ENCODE assay signal across 27 cellular contexts in the genomic region with DNA sequence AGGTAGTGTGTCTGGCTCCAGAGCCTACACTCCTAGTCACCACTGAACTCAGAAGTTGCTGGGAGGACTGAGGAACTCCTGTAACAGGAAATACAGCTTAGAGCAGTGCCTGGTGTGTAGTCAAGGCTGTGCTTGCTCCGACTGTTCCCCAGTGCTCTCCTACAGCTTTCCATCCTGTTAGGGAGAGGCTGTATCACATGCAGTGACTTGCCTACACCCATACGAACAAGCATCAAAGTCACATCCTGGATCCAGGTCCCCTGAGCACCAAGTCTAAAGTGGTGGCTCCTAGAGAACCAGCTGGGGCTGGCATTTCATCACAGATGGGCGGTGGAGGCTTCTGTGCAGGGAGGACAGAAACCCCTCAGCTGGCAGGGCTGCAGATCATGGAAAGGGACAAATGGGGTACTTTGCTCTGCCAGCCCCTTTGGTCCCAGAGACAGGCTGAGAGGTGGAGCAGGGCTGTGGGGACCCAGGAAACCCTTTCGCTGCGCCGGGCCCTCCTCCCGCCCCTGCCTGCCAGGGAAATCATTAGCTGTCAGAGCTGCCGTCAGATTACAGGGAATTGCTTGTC. TPM values are rescaled to one million over a fixed set of nuclear protein-coding genes. Genes with fewer than 3 reads are reported as not detected.
"Had no signal": no experiment of that assay in that cellular context is flagged by ENCODE, and none has a peak within 500 bp of the region (broad histone marks: within the 10 kb centered on the region; RNA-seq: fewer than 3 reads in every experiment).

No MANE protein-coding gene starts in this region.

- H3K4me3 ChIP-seq: cardiac muscle cell, left ventricle myocardium inferior, mucosa of descending colon, neural progenitor cell, ovary, right lobe of liver, smooth muscle cell, testis, upper lobe of left lung had no signal

- H3K4me1 Mint-ChIP-seq: neural progenitor cell; stimulated activated effector memory CD8-positive, alpha-beta T cell treated with anti-CD3 and anti-CD28 coated beads, Interleukin-12 subunit alpha, Interleukin-12 subunit beta, amount 100 ng/mL, for 72 hours had no signal

- H3K9me3 ChIP-seq: left ventricle myocardium inferior, mucosa of descending colon, ovary, right lobe of liver, testis, upper lobe of left lung had no signal

- DNase-seq: activated CD4-positive, alpha-beta T cell treated with anti-CD3 and anti-CD28 coated beads for 1 hour; activated CD4-positive, alpha-beta T cell treated with anti-CD3 and anti-CD28 coated beads, Interleukin-2, amount 50 U/mL, for 4 hours; dermis blood vessel endothelial cell; effector memory CD4-positive, alpha-beta T cell; kidney glomerular epithelial cell; left ventricle myocardium inferior; mesenchymal stem cell; mucosa of descending colon; naive thymus-derived CD4-positive, alpha-beta T cell; ovary; stimulated activated CD4-positive, alpha-beta T cell treated with anti-CD3 and anti-CD28 coated beads, Interleukin-4, amount 100 ng/mL, for 24 hours; T-helper 2 cell; testis; upper lobe of left lung had no signal

- H2AFZ ChIP-seq: neural progenitor cell had no signal

- H3K9me3 Mint-ChIP-seq: naive thymus-derived CD4-positive, alpha-beta T cell; stimulated activated effector memory CD8-positive, alpha-beta T cell treated with anti-CD3 and anti-CD28 coated beads, Interleukin-12 subunit alpha, Interleukin-12 subunit beta, amount 100 ng/mL, for 72 hours had no signal

- H3K4me3 Mint-ChIP-seq: activated naive CD8-positive, alpha-beta T cell; naive thymus-derived CD4-positive, alpha-beta T cell; neural progenitor cell; stimulated activated effector memory CD8-positive, alpha-beta T cell treated with anti-CD3 and anti-CD28 coated beads, Interleukin-12 subunit alpha, Interleukin-12 subunit beta, amount 100 ng/mL, for 72 hours had no signal

- H3K27ac Mint-ChIP-seq: neural progenitor cell; stimulated activated effector memory CD8-positive, alpha-beta T cell treated with anti-CD3 and anti-CD28 coated beads, Interleukin-12 subunit alpha, Interleukin-12 subunit beta, amount 100 ng/mL, for 72 hours had no signal

- H3K4me2 ChIP-seq: neural progenitor cell, smooth muscle cell had no signal

- H3K4me1 ChIP-seq: neural progenitor cell, right lobe of liver, testis had no signal

- H3K36me3 ChIP-seq: cardiac muscle cell, neural progenitor cell, ovary, right lobe of liver, upper lobe of left lung had no signal

- H3K36me3 Mint-ChIP-seq: activated naive CD8-positive, alpha-beta T cell; naive thymus-derived CD4-positive, alpha-beta T cell; neural progenitor cell; stimulated activated effector memory CD8-positive, alpha-beta T cell treated with anti-CD3 and anti-CD28 coated beads, Interleukin-12 subunit alpha, Interleukin-12 subunit beta, amount 100 ng/mL, for 72 hours had no signal

- H3K27me3 ChIP-seq: ovary, right lobe of liver, testis, upper lobe of left lung had no signal

- H3K27ac ChIP-seq: cardiac muscle cell, epithelial cell of prostate, left ventricle myocardium inferior, neural progenitor cell, ovary, right lobe of liver, testis, upper lobe of left lung, VCaP had no signal

- H3K9ac ChIP-seq: neural progenitor cell had no signal

- ATAC-seq: mucosa of descending colon; naive thymus-derived CD4-positive, alpha-beta T cell; right lobe of liver; stimulated activated effector memory CD8-positive, alpha-beta T cell treated with anti-CD3 and anti-CD28 coated beads, Interleukin-12 subunit alpha, Interleukin-12 subunit beta, amount 100 ng/mL, for 72 hours had no signal

RNA-seq across cellular contexts. Expression of a gene that starts 7.7 kb away (rescaled TPM):
- total RNA-seq: activated CD8-positive, alpha-beta memory T cell treated with anti-CD3 and anti-CD28 coated beads for 36 hours; chondrocyte; dermis blood vessel endothelial cell; fibroblast of lung; frontal cortex; mucosa of descending colon; naive thymus-derived CD4-positive, alpha-beta T cell; ovary; pulmonary artery endothelial cell; right lobe of liver; smooth muscle cell; upper lobe of left lung had no signal

RNA-seq across cellular contexts. Expression of a gene that starts 11.9 kb away (rescaled TPM):
- total RNA-seq: activated CD8-positive, alpha-beta memory T cell treated with anti-CD3 and anti-CD28 coated beads for 36 hours; chondrocyte; dermis blood vessel endothelial cell; fibroblast of lung; mucosa of descending colon; naive thymus-derived CD4-positive, alpha-beta T cell; ovary; pulmonary artery endothelial cell; right lobe of liver; smooth muscle cell; upper lobe of left lung had no signal

RNA-seq across cellular contexts. Expression of a gene that starts 30.9 kb away (rescaled TPM):
- total RNA-seq: activated CD8-positive, alpha-beta memory T cell treated with anti-CD3 and anti-CD28 coated beads for 36 hours; cardiac muscle cell; chondrocyte; dermis blood vessel endothelial cell; fibroblast of lung; frontal cortex; left ventricle myocardium inferior; mucosa of descending colon; pulmonary artery endothelial cell; right lobe of liver; smooth muscle cell; testis; upper lobe of left lung had no signal
